Comparison of ENCODE assay signal across 9 cellular contexts in the genomic region with DNA sequence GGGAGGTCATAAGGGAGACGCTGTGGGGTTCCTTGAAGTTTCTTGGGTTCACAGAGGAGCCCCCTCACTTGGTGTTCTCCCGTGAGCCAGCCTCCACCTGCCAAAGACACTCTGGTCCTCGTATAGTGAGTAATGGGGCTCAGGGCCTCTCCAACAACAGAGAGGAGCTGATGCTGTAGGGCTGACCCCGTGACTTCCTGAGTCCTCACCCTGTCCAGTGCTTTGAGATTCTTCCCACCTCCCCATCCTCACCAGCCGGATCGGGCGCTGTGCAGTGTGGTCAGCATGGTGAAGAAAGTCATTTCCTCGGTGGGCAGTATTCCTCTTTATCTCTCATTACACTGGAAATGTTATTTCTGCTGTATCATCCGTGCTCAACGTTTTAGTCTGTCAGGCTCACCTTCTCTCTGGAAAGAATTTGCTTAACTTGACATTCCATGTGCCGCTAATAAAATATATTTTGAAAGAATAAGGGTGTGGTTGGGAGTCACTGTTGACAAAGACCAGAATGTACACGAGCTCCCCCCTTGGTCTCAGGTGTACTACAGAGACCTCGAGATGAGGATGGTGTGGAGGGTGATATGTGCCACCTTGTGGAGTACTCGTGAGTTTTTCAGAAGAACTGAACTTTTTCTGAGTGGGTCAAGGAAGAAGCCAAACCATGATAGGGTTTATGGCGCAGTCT. TPM values are rescaled to one million over a fixed set of nuclear protein-coding genes. Genes with fewer than 3 reads are reported as not detected.
DNase-seq lines count a peak whose midpoint lies in the region; ATAC-seq and TF ChIP-seq lines count a peak whose summit lies in the region.
"Had no signal": no experiment of that assay in that cellular context is flagged by ENCODE, and none has a peak within 500 bp of the region (broad histone marks: within the 10 kb centered on the region; RNA-seq: fewer than 3 reads in every experiment).

No MANE protein-coding gene starts in this region.

- no peak overlapping the region for H3K4me3 Mint-ChIP-seq in activated T-cell treated with anti-CD3 and anti-CD28 coated beads, Interleukin-2, amount 50 U/mL, for 4 hours

- H3K9ac ChIP-seq in colonic mucosa (ENCODE audit: low read depth in 2 of 2, low read length in 2 of 2), result no peak overlapping the region

- H3K36me3 Mint-ChIP-seq in activated T-cell treated with anti-CD3 and anti-CD28 coated beads, Interleukin-2, amount 50 U/mL, for 4 hours (ENCODE audit: insufficient read depth), result no peaks in the 10 kb centered on the region

- H3K4me3 ChIP-seq in colonic mucosa, result no peak overlapping the region
- no peak overlapping the region for H3K4me3 ChIP-seq in transverse colon

- H3K9me3 ChIP-seq in colonic mucosa, result no peaks in the 10 kb centered on the region
- H3K9me3 ChIP-seq in transverse colon, result no peaks in the 10 kb centered on the region

- 32 to 56% methylated on average over 3 to 15 of the region's 15 CpGs for WGBS in transverse colon (ENCODE audit: low coverage in 1 of 2), 2 donors

- no peaks in the 10 kb centered on the region for H3K9me3 Mint-ChIP-seq in activated T-cell treated with anti-CD3 and anti-CD28 coated beads, Interleukin-2, amount 50 U/mL, for 4 hours

- H3K4me1 Mint-ChIP-seq in activated T-cell treated with anti-CD3 and anti-CD28 coated beads, Interleukin-2, amount 50 U/mL, for 4 hours (ENCODE audit: low read depth), result peaks cover 3% of the 10 kb centered on the region

- H3K27me3 Mint-ChIP-seq in activated T-cell treated with anti-CD3 and anti-CD28 coated beads, Interleukin-2, amount 50 U/mL, for 4 hours (ENCODE audit: low read depth), result no peaks in the 10 kb centered on the region

- in situ Hi-C loops in transverse colon (cut with MboI; ENCODE audit: low pct_ligation_motif_present in 1 of 4, low pct_unique_long_range_greater_than_20kb in 1 of 4, low sequenced_read_pairs in 3 of 4), result loop anchor here (10.0 to 25.0 kb wide), 4 partner anchors 294 to 494 kb away; a partner anchor contains a TSS

- no peaks in the 10 kb centered on the region for H3K27me3 ChIP-seq in colonic mucosa
- H3K27me3 ChIP-seq in transverse colon, result no peaks in the 10 kb centered on the region

- no peak for DNase-seq in activated T-cell treated with anti-CD3 and anti-CD28 coated beads, Interleukin-2, amount 50 U/mL, for 4 hours
- DNase-seq in activated T-cell treated with anti-CD3 and anti-CD28 coated beads for 4 hours, result no peak
- peak; percentile 91 for DNase-seq in NCI-H526 (lab: John Stamatoyannopoulos, UW)
- no peak for DNase-seq in colonic mucosa
- DNase-seq in transverse colon, result no peak
- no peak for DNase-seq in foreskin melanocyte
- DNase-seq in anterior cingulate cortex (lab: John Stamatoyannopoulos, UW), result no peak

- no peak for TF ChIP-seq EP300 in transverse colon (IDR thresholded peaks at IDR 0.05; ENCODE audit: low read depth)

- H3K27ac ChIP-seq in colonic mucosa, result no peak overlapping the region
- no peak overlapping the region for H3K27ac ChIP-seq in transverse colon

- intact Hi-C loops in colonic mucosa (cut with DNase I), result loop anchor here (10.0 kb wide), 1 partner anchor 302 kb away; no protein-coding TSS in a partner anchor
- intact Hi-C loops in transverse colon (cut with DNase I; ENCODE audit: low total_unique reads), result loop anchor here (10.0 kb wide), 2 partner anchors 152 to 292 kb away; a partner anchor contains a TSS

- peak; percentile 20 to 72 for ATAC-seq in activated T-cell treated with anti-CD3 and anti-CD28 coated beads, Interleukin-2, amount 50 U/mL, for 4 hours
- ATAC-seq in GM21825 (IDR thresholded peaks at IDR 0.05; ENCODE audit: unreplicated experiment), result no peak

- no peaks in the 10 kb centered on the region for H3K36me3 ChIP-seq in colonic mucosa
- no peaks in the 10 kb centered on the region for H3K36me3 ChIP-seq in transverse colon

- TF ChIP-seq CTCF in colonic mucosa (IDR thresholded peaks at IDR 0.05) (peak; percentile 11), transverse colon (IDR thresholded peaks at IDR 0.05) (peak in 3 of 5 experiments; percentile 12 to 28 (median 20))

- no peak for TF ChIP-seq POLR2A in transverse colon (IDR thresholded peaks at IDR 0.05)

- peaks cover 2% of the 10 kb centered on the region for H3K4me1 ChIP-seq in colonic mucosa
- peaks cover 7 to 25% (median 9%) of the 10 kb centered on the region in 4 donors for H3K4me1 ChIP-seq in transverse colon

RNA-seq across cellular contexts. Expression of a gene that starts 25.7 kb away (rescaled TPM):
- 1 to 10 TPM in 1 of 3 donors, under 1 TPM in 2; 0.61 to 1.1 (median 0.87) TPM for total RNA-seq in activated T-cell treated with anti-CD3 and anti-CD28 coated beads, Interleukin-2, amount 50 U/mL, for 4 hours
- total RNA-seq in colonic mucosa (1 to 10 TPM in 1 of 2 donors, not detected in 1; 2.3 TPM), transverse colon (not detected)
- total RNA-seq: Daoy had no signal

RNA-seq across cellular contexts. Expression of a gene that starts 55.8 kb away (rescaled TPM):
- total RNA-seq in activated T-cell treated with anti-CD3 and anti-CD28 coated beads, Interleukin-2, amount 50 U/mL, for 4 hours, result 1 to 10 TPM; 3.1 to 4.5 (median 4.2) TPM
- total RNA-seq in colonic mucosa (10 to 100 TPM; 32.5 to 71.7 TPM), transverse colon (10 to 100 TPM; 14.9 to 44.5 (median 35.6) TPM)

Comparison
In these comparisons a context has a peak if more than half of its experiments do, and no peak if none do; other contexts are left out.
1. DNase-seq: peak in NCI-H526 (2 of 2); none in activated T-cell treated with anti-CD3 and anti-CD28 coated beads, Interleukin-2, amount 50 U/mL, for 4 hours (single experiment), activated T-cell treated with anti-CD3 and anti-CD28 coated beads for 4 hours (single experiment), colonic mucosa (single experiment), transverse colon (single experiment), foreskin melanocyte (single experiment) and anterior cingulate cortex (0 of 58).